12 cellular contexts compared by ENCODE assay signal in genomic region chr10:65861249-65861648, GRCh38.
DNase-seq lines count a peak whose midpoint lies in the region; ATAC-seq and TF ChIP-seq lines count a peak whose summit lies in the region.
"Had no signal": no experiment of that assay in that cellular context is flagged by ENCODE, and none has a peak within 500 bp of the region (broad histone marks: within the 10 kb centered on the region; RNA-seq: fewer than 3 reads in every experiment).

No MANE protein-coding gene starts in this region.

- H3K36me3 ChIP-seq in GM06990 (ENCODE audit: control insufficient read depth, insufficient read depth, low read length), result no peaks in the 10 kb centered on the region; the same call in 1 of the 2 replicates

- DNase-seq in GM06990 (ENCODE audit: extremely low read depth, insufficient read length), result peak; percentile 12
- peak; percentile 45 for DNase-seq in HK-2 (ENCODE audit: unreplicated experiment)
- peak; percentile 86 for DNase-seq in epithelial cell of proximal tubule (ENCODE audit: low read depth)
- no peak for DNase-seq in KG1 (lab: John Stamatoyannopoulos, UW)
- DNase-seq in COR-L47 (lab: John Stamatoyannopoulos, UW), result no peak
- no peak for DNase-seq in glutamatergic neuron
- no peak for DNase-seq in effector CD4-positive, alpha-beta T cell
- DNase-seq: activated CD4-positive, alpha-beta memory T cell treated with anti-CD3 and anti-CD28 coated beads, Interleukin-2, amount 10 ng/mL, durations not matched to agents 7 days and 5 days; amniotic stem cell had no signal

- no peaks in the 10 kb centered on the region for H3K36me3 Mint-ChIP-seq in glutamatergic neuron (ENCODE audit: unreplicated experiment)

- no peaks in the 10 kb centered on the region for H3K27me3 ChIP-seq in GM06990 (replicated peaks; ENCODE audit: control insufficient read depth, insufficient read depth, low read length)

- peak; percentile 71 for ATAC-seq in HG02588 (IDR thresholded peaks at IDR 0.05; ENCODE audit: unreplicated experiment)
- ATAC-seq: GM23338, SK-N-SH treated with all-trans-retinoic acid at 6 μM for 48 hours had no signal

- no peaks in the 10 kb centered on the region for H3K4me1 Mint-ChIP-seq in glutamatergic neuron (ENCODE audit: low read depth, unreplicated experiment)
- H3K4me1 Mint-ChIP-seq: activated CD4-positive, alpha-beta memory T cell treated with anti-CD3 and anti-CD28 coated beads, Interleukin-2, amount 10 ng/mL, durations not matched to agents 7 days and 5 days; GM23338 had no signal

- H3K9me3 Mint-ChIP-seq in glutamatergic neuron (ENCODE audit: unreplicated experiment), result no peaks in the 10 kb centered on the region
- H3K9me3 Mint-ChIP-seq: GM23338 had no signal

- no peaks in the 10 kb centered on the region for H3K27me3 Mint-ChIP-seq in glutamatergic neuron (ENCODE audit: unreplicated experiment)
- H3K27me3 Mint-ChIP-seq: activated CD4-positive, alpha-beta memory T cell treated with anti-CD3 and anti-CD28 coated beads, Interleukin-2, amount 10 ng/mL, durations not matched to agents 7 days and 5 days had no signal

- no peak for TF ChIP-seq CTCF in GM06990 (IDR thresholded peaks at IDR 0.05; ENCODE audit: insufficient read depth, low read length, poor library complexity, severe bottlenecking)
- TF ChIP-seq CTCF in epithelial cell of proximal tubule (conservative IDR thresholded peaks at IDR 0.05; ENCODE audit: low read depth, low read length), result no peak
- no peak for TF ChIP-seq CTCF in glutamatergic neuron (IDR thresholded peaks at IDR 0.05; ENCODE audit: partially characterized antibody, unreplicated experiment)

- no peak overlapping the region for H3K4me3 Mint-ChIP-seq in glutamatergic neuron (ENCODE audit: unreplicated experiment)
- H3K4me3 Mint-ChIP-seq: activated CD4-positive, alpha-beta memory T cell treated with anti-CD3 and anti-CD28 coated beads, Interleukin-2, amount 10 ng/mL, durations not matched to agents 7 days and 5 days; GM23338 had no signal

- H3K4me3 ChIP-seq in GM06990 (replicated peaks; ENCODE audit: low read depth, low read length) (no peak overlapping the region), epithelial cell of proximal tubule (ENCODE audit: low read depth, low read length) (no peak overlapping the region)
- H3K4me3 ChIP-seq: GM23338 had no signal

- H3K27ac Mint-ChIP-seq in glutamatergic neuron (ENCODE audit: unreplicated experiment), result no peak overlapping the region
- H3K27ac Mint-ChIP-seq: activated CD4-positive, alpha-beta memory T cell treated with anti-CD3 and anti-CD28 coated beads, Interleukin-2, amount 10 ng/mL, durations not matched to agents 7 days and 5 days; GM23338 had no signal

Comparison
In these comparisons a context has a peak if more than half of its experiments do, and no peak if none do; other contexts are left out.
1. DNase-seq: peak in GM06990 (single experiment), HK-2 (single experiment) and epithelial cell of proximal tubule (single experiment); none in KG1 (single experiment), COR-L47 (single experiment), glutamatergic neuron (single experiment) and effector CD4-positive, alpha-beta T cell (single experiment).